ENCODE assay signal across 8 cellular contexts in genomic region chr3:176842914-176843313, GRCh38.
"Had no signal": no experiment of that assay in that cellular context is flagged by ENCODE, and none has a peak within 500 bp of the region (broad histone marks: within the 10 kb centered on the region; RNA-seq: fewer than 3 reads in every experiment).

No MANE protein-coding gene starts in this region.

- H3K36me3 Mint-ChIP-seq: IgD-negative memory B cell had no signal

- H3K27ac ChIP-seq: HL-60, KMS-11 had no signal

- H3K27me3 Mint-ChIP-seq: IgD-negative memory B cell had no signal

- H3K4me2 ChIP-seq: KMS-11 had no signal

- H3K4me1 Mint-ChIP-seq: IgD-negative memory B cell had no signal

- DNase-seq: IMR-90, Karpas-422, KBM-7, KG1 had no signal

- FAIRE-seq: HTR-8/SVneo had no signal

- H3K27ac Mint-ChIP-seq: IgD-negative memory B cell had no signal

- H3K4me3 Mint-ChIP-seq: IgD-negative memory B cell had no signal

- H3K9ac ChIP-seq: KMS-11 had no signal
